ENCODE assay signal across 2 cellular contexts in the genomic region with DNA sequence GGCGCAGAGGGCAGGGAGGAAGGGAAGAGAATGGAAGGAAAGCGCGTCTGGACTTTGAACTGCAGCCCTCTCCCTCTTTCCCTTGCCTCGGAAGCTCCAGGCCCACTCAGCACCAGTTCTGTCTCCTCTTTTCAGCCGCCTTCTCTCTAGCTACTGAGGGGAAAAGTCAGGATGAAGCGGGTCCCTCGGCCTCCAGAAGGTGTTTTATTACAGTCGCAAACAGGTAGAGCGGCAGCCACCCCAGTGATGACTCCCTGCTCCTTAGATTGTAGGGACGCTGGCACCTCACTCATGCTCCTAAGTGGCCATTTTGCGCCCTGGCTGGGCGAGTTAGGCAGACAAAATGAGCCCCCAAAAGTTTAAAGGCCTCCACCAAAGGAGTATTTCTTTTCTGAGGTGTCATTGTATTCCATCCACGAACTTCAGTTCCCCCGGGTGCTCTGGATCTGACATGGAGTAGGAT.
TF ChIP-seq lines count a peak whose summit lies in the region.

No MANE protein-coding gene starts in this region.

TF ChIP-seq in GM12878, 131 proteins besides CTCF, POLR2A, EP300 and RAD21:
- TF ChIP-seq IKZF1 (conservative IDR thresholded peaks at IDR 0.05) (0 out of 2 replicates have a peak, but pooled peaks have one; percentile 7), STAT1 (conservative IDR thresholded peaks at IDR 0.05) (no peak), NR2F1 (conservative IDR thresholded peaks at IDR 0.05) (0 out of 2 replicates have a peak, but pooled peaks have one; percentile 5), YY1 (IDR thresholded peaks at IDR 0.05; ENCODE audit: low read depth, low read length) (peak; percentile 58)
- TF ChIP-seq, protein P1, sequence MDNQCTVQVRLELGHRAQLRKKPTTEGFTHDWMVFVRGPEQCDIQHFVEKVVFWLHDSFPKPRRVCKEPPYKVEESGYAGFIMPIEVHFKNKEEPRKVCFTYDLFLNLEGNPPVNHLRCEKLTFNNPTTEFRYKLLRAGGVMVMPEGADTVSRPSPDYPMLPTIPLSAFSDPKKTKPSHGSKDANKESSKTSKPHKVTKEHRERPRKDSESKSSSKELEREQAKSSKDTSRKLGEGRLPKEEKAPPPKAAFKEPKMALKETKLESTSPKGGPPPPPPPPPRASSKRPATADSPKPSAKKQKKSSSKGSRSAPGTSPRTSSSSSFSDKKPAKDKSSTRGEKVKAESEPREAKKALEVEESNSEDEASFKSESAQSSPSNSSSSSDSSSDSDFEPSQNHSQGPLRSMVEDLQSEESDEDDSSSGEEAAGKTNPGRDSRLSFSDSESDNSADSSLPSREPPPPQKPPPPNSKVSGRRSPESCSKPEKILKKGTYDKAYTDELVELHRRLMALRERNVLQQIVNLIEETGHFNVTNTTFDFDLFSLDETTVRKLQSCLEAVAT (IDR thresholded peaks at IDR 0.05) = peak; percentile 54; the same call in 1 of the 2 replicates
- TF ChIP-seq, protein P2, sequence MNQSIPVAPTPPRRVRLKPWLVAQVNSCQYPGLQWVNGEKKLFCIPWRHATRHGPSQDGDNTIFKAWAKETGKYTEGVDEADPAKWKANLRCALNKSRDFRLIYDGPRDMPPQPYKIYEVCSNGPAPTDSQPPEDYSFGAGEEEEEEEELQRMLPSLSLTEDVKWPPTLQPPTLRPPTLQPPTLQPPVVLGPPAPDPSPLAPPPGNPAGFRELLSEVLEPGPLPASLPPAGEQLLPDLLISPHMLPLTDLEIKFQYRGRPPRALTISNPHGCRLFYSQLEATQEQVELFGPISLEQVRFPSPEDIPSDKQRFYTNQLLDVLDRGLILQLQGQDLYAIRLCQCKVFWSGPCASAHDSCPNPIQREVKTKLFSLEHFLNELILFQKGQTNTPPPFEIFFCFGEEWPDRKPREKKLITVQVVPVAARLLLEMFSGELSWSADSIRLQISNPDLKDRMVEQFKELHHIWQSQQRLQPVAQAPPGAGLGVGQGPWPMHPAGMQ (IDR thresholded peaks at IDR 0.05; ENCODE audit: borderline replicate concordance) = no peak
TF ChIP-seq in GM12878: peak in this region for 4.

TF ChIP-seq in HepG2, 621 proteins besides CTCF, POLR2A, EP300 and RAD21 (continues in another document):
- TF ChIP-seq ZNF746 (CRISPR knock-in tag; IDR thresholded peaks at IDR 0.05) = no peak
- TF ChIP-seq, protein P3, sequence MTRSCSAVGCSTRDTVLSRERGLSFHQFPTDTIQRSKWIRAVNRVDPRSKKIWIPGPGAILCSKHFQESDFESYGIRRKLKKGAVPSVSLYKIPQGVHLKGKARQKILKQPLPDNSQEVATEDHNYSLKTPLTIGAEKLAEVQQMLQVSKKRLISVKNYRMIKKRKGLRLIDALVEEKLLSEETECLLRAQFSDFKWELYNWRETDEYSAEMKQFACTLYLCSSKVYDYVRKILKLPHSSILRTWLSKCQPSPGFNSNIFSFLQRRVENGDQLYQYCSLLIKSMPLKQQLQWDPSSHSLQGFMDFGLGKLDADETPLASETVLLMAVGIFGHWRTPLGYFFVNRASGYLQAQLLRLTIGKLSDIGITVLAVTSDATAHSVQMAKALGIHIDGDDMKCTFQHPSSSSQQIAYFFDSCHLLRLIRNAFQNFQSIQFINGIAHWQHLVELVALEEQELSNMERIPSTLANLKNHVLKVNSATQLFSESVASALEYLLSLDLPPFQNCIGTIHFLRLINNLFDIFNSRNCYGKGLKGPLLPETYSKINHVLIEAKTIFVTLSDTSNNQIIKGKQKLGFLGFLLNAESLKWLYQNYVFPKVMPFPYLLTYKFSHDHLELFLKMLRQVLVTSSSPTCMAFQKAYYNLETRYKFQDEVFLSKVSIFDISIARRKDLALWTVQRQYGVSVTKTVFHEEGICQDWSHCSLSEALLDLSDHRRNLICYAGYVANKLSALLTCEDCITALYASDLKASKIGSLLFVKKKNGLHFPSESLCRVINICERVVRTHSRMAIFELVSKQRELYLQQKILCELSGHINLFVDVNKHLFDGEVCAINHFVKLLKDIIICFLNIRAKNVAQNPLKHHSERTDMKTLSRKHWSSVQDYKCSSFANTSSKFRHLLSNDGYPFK (CRISPR knock-in tag; IDR thresholded peaks at IDR 0.05; ENCODE audit: borderline replicate concordance) = peak; percentile 49; the same call in 1 of the 2 replicates
- TF ChIP-seq, protein P4, sequence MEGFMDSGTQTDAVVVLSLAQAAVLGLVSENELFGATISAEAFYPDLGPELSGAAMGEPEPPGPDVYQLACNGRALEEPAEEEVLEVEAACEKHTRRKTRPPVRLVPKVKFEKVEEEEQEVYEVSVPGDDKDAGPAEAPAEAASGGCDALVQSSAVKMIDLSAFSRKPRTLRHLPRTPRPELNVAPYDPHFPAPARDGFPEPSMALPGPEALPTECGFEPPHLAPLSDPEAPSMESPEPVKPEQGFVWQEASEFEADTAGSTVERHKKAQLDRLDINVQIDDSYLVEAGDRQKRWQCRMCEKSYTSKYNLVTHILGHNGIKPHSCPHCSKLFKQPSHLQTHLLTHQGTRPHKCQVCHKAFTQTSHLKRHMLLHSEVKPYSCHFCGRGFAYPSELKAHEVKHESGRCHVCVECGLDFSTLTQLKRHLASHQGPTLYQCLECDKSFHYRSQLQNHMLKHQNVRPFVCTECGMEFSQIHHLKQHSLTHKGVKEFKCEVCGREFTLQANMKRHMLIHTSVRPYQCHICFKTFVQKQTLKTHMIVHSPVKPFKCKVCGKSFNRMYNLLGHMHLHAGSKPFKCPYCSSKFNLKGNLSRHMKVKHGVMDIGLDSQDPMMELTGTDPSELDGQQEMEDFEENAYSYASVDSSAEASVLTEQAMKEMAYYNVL (CRISPR knock-in tag; IDR thresholded peaks at IDR 0.05; ENCODE audit: borderline replicate concordance) = peak; percentile 92
- TF ChIP-seq ZNF251 (CRISPR knock-in tag; IDR thresholded peaks at IDR 0.05) = no peak
- TF ChIP-seq GABPB1 (CRISPR knock-in tag; IDR thresholded peaks at IDR 0.05) = no peak
- no peak for TF ChIP-seq ZBTB1 (CRISPR knock-in tag; IDR thresholded peaks at IDR 0.05; ENCODE audit: borderline replicate concordance)
- no peak for TF ChIP-seq HOXD1 (CRISPR knock-in tag; IDR thresholded peaks at IDR 0.05)
- no peak for TF ChIP-seq ZNF296 (CRISPR knock-in tag; conservative IDR thresholded peaks at IDR 0.05)
- TF ChIP-seq ZNF766 (CRISPR knock-in tag; IDR thresholded peaks at IDR 0.05; ENCODE audit: borderline replicate concordance) = no peak
- TF ChIP-seq, protein P5, sequence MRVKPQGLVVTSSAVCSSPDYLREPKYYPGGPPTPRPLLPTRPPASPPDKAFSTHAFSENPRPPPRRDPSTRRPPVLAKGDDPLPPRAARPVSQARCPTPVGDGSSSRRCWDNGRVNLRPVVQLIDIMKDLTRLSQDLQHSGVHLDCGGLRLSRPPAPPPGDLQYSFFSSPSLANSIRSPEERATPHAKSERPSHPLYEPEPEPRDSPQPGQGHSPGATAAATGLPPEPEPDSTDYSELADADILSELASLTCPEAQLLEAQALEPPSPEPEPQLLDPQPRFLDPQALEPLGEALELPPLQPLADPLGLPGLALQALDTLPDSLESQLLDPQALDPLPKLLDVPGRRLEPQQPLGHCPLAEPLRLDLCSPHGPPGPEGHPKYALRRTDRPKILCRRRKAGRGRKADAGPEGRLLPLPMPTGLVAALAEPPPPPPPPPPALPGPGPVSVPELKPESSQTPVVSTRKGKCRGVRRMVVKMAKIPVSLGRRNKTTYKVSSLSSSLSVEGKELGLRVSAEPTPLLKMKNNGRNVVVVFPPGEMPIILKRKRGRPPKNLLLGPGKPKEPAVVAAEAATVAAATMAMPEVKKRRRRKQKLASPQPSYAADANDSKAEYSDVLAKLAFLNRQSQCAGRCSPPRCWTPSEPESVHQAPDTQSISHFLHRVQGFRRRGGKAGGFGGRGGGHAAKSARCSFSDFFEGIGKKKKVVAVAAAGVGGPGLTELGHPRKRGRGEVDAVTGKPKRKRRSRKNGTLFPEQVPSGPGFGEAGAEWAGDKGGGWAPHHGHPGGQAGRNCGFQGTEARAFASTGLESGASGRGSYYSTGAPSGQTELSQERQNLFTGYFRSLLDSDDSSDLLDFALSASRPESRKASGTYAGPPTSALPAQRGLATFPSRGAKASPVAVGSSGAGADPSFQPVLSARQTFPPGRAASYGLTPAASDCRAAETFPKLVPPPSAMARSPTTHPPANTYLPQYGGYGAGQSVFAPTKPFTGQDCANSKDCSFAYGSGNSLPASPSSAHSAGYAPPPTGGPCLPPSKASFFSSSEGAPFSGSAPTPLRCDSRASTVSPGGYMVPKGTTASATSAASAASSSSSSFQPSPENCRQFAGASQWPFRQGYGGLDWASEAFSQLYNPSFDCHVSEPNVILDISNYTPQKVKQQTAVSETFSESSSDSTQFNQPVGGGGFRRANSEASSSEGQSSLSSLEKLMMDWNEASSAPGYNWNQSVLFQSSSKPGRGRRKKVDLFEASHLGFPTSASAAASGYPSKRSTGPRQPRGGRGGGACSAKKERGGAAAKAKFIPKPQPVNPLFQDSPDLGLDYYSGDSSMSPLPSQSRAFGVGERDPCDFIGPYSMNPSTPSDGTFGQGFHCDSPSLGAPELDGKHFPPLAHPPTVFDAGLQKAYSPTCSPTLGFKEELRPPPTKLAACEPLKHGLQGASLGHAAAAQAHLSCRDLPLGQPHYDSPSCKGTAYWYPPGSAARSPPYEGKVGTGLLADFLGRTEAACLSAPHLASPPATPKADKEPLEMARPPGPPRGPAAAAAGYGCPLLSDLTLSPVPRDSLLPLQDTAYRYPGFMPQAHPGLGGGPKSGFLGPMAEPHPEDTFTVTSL (CRISPR knock-in tag; IDR thresholded peaks at IDR 0.05; ENCODE audit: borderline replicate concordance) = no peak
- TF ChIP-seq, protein P6, sequence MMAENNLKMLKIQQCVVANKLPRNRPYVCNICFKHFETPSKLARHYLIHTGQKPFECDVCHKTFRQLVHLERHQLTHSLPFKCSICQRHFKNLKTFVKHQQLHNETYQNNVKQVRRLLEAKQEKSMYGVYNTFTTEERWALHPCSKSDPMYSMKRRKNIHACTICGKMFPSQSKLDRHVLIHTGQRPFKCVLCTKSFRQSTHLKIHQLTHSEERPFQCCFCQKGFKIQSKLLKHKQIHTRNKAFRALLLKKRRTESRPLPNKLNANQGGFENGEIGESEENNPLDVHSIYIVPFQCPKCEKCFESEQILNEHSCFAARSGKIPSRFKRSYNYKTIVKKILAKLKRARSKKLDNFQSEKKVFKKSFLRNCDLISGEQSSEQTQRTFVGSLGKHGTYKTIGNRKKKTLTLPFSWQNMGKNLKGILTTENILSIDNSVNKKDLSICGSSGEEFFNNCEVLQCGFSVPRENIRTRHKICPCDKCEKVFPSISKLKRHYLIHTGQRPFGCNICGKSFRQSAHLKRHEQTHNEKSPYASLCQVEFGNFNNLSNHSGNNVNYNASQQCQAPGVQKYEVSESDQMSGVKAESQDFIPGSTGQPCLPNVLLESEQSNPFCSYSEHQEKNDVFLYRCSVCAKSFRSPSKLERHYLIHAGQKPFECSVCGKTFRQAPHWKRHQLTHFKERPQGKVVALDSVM (CRISPR knock-in tag; IDR thresholded peaks at IDR 0.05) = 0 out of 2 replicates have a peak, but pooled peaks have one; percentile 1
- TF ChIP-seq, protein P7, sequence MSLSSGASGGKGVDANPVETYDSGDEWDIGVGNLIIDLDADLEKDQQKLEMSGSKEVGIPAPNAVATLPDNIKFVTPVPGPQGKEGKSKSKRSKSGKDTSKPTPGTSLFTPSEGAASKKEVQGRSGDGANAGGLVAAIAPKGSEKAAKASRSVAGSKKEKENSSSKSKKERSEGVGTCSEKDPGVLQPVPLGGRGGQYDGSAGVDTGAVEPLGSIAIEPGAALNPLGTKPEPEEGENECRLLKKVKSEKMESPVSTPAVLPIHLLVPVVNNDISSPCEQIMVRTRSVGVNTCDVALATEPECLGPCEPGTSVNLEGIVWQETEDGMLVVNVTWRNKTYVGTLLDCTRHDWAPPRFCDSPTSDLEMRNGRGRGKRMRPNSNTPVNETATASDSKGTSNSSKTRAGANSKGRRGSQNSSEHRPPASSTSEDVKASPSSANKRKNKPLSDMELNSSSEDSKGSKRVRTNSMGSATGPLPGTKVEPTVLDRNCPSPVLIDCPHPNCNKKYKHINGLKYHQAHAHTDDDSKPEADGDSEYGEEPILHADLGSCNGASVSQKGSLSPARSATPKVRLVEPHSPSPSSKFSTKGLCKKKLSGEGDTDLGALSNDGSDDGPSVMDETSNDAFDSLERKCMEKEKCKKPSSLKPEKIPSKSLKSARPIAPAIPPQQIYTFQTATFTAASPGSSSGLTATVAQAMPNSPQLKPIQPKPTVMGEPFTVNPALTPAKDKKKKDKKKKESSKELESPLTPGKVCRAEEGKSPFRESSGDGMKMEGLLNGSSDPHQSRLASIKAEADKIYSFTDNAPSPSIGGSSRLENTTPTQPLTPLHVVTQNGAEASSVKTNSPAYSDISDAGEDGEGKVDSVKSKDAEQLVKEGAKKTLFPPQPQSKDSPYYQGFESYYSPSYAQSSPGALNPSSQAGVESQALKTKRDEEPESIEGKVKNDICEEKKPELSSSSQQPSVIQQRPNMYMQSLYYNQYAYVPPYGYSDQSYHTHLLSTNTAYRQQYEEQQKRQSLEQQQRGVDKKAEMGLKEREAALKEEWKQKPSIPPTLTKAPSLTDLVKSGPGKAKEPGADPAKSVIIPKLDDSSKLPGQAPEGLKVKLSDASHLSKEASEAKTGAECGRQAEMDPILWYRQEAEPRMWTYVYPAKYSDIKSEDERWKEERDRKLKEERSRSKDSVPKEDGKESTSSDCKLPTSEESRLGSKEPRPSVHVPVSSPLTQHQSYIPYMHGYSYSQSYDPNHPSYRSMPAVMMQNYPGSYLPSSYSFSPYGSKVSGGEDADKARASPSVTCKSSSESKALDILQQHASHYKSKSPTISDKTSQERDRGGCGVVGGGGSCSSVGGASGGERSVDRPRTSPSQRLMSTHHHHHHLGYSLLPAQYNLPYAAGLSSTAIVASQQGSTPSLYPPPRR (CRISPR knock-in tag; IDR thresholded peaks at IDR 0.05; ENCODE audit: borderline replicate concordance) = peak; percentile 40; the same call in 1 of the 2 replicates
- no peak for TF ChIP-seq ZNF337 (CRISPR knock-in tag; IDR thresholded peaks at IDR 0.05; ENCODE audit: borderline replicate concordance, low read depth)
- TF ChIP-seq, protein P8, sequence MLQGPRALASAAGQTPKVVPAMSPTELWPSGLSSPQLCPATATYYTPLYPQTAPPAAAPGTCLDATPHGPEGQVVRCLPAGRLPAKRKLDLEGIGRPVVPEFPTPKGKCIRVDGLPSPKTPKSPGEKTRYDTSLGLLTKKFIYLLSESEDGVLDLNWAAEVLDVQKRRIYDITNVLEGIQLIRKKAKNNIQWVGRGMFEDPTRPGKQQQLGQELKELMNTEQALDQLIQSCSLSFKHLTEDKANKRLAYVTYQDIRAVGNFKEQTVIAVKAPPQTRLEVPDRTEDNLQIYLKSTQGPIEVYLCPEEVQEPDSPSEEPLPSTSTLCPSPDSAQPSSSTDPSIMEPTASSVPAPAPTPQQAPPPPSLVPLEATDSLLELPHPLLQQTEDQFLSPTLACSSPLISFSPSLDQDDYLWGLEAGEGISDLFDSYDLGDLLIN (CRISPR knock-in tag; IDR thresholded peaks at IDR 0.05; ENCODE audit: borderline replicate concordance) = no peak
- TF ChIP-seq KLF13 (CRISPR knock-in tag; IDR thresholded peaks at IDR 0.05) = no peak
- TF ChIP-seq TAF1 (CRISPR knock-in tag; IDR thresholded peaks at IDR 0.05) = peak; percentile 14; the same call in 1 of the 2 replicates
- TF ChIP-seq, protein P9, sequence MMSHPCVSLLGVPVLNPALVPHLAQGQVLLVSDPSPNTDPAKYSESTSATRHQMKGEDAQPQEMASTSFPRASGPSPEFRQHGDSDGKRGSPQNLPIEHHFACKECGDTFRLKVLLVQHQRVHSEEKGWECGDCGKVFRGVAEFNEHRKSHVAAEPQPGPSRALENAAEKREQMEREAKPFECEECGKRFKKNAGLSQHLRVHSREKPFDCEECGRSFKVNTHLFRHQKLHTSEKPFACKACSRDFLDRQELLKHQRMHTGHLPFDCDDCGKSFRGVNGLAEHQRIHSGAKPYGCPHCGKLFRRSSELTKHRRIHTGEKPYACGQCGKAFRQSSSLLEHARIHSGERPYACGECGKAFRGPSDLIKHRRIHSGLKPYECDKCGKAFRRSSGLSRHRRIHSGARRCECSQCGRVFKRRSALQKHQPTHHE (CRISPR knock-in tag; IDR thresholded peaks at IDR 0.05; ENCODE audit: borderline replicate concordance) = no peak; the same call in 1 of the 2 replicates
- TF ChIP-seq ZMAT3 (CRISPR knock-in tag; conservative IDR thresholded peaks at IDR 0.05) = 0 out of 2 replicates have a peak, but pooled peaks have one; percentile 41
